In the genomic region with DNA sequence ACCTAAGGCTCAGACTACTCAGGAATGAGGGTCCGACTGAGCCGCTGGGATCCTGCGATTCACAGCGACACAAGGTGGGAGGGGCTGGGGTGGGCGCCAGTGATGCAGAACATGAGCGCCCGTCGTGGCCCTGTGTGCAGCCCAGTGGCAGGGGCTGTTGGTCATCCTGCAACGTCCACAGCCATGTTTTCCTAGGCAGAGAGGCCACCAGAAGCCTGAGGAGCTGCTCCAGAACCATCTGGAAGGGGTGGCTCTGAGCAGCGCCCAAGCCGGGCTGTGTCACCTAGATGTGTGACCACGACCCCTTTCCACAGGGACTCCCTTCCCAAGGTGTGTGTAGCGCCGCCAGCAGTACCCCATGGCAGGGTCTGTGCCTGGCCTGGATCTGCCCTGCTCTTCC, we compare ENCODE assay signal across 19 cellular contexts. TPM values are rescaled to one million over a fixed set of nuclear protein-coding genes. Genes with fewer than 3 reads are reported as not detected.
DNase-seq lines count a peak whose midpoint lies in the region; ATAC-seq and TF ChIP-seq lines count a peak whose summit lies in the region.
"Had no signal": no experiment of that assay in that cellular context is flagged by ENCODE, and none has a peak within 500 bp of the region (broad histone marks: within the 10 kb centered on the region; RNA-seq: fewer than 3 reads in every experiment).

No MANE protein-coding gene starts in this region.

- peaks cover 10% of the 10 kb centered on the region for H3K4me1 Mint-ChIP-seq in glutamatergic neuron (ENCODE audit: low read depth, unreplicated experiment)

- peaks cover 51% of the 10 kb centered on the region for H3K9me3 Mint-ChIP-seq in glutamatergic neuron (ENCODE audit: unreplicated experiment)

- intact Hi-C loops in Right ventricle myocardium inferior (cut with DNase I) (no loop called here), left ventricle myocardium inferior (cut with micrococcal nuclease) (no loop called here), left ventricle myocardium superior (cut with micrococcal nuclease) (no loop called here)

- H3K23ac ChIP-seq in neuronal stem cell (ENCODE audit: low read depth, low read length, poor library complexity), result no peak overlapping the region

- no peak overlapping the region for H3K4me3 ChIP-seq in left ventricle myocardium inferior
- no peak overlapping the region for H3K4me3 ChIP-seq in right atrium auricular region
- no peak overlapping the region for H3K4me3 ChIP-seq in neuronal stem cell (ENCODE audit: low read length in 2 of 2)
- H3K4me3 ChIP-seq in smooth muscle cell, result no peak overlapping the region
- H3K4me3 ChIP-seq: A549; BLaER1 treated with 17β-estradiol and CSF1 and Interleukin-3, amounts not matched to agents 10 nM and 100 nM had no signal

- H3K27me3 Mint-ChIP-seq in glutamatergic neuron (ENCODE audit: unreplicated experiment), result peaks cover 28% of the 10 kb centered on the region
- H3K27me3 Mint-ChIP-seq: B cell; CD4-positive, alpha-beta T cell had no signal

- H2AFZ ChIP-seq in neuronal stem cell (ENCODE audit: low read length) (no peak overlapping the region), smooth muscle cell (ENCODE audit: low read depth) (no peak overlapping the region)

- H3K27ac ChIP-seq in left ventricle myocardium inferior (replicated peaks) (no peak overlapping the region), right atrium auricular region (no peak overlapping the region), neuronal stem cell (replicated peaks; ENCODE audit: low read length) (no peak overlapping the region), smooth muscle cell (ENCODE audit: low read depth) (no peak overlapping the region)
- H3K27ac ChIP-seq: 22Rv1; A549; BLaER1 treated with 17β-estradiol and CSF1 and Interleukin-3, amounts not matched to agents 10 nM and 100 nM; C4-2B had no signal

- H2BK5ac ChIP-seq in neuronal stem cell (ENCODE audit: low read length), result no peak overlapping the region

- no peak overlapping the region for H3K4ac ChIP-seq in neuronal stem cell (ENCODE audit: low read length)

- H4K8ac ChIP-seq in neuronal stem cell (ENCODE audit: low read depth, low read length), result no peak overlapping the region

- peaks cover 39% of the 10 kb centered on the region for H3K36me3 Mint-ChIP-seq in glutamatergic neuron (ENCODE audit: unreplicated experiment)

- no CpG with 5 or more reads among the region's 14 CpGs for WGBS in neuronal stem cell (ENCODE audit: extremely low coverage in 2 of 2, insufficient read length in 2 of 2, insufficient replicate concordance in 1 of 2), 2 donors
- WGBS in smooth muscle cell (ENCODE audit: low lambda C conversion rate), result 91% methylated on average over 14 of the region's 14 CpGs

- H3K79me2 ChIP-seq in smooth muscle cell (ENCODE audit: low read depth), result no peaks in the 10 kb centered on the region

- H3K36me3 ChIP-seq in left ventricle myocardium inferior, result peaks cover 7% of the 10 kb centered on the region
- H3K36me3 ChIP-seq in right atrium auricular region, result no peaks in the 10 kb centered on the region
- H3K36me3 ChIP-seq in neuronal stem cell (replicated peaks in 1 of 2; ENCODE audit: control insufficient read depth in 2 of 2, insufficient read depth in 2 of 2, low read length in 2 of 2), result no peaks in the 10 kb centered on the region
- no peaks in the 10 kb centered on the region for H3K36me3 ChIP-seq in smooth muscle cell (ENCODE audit: low read depth)

- no peak overlapping the region for H3K4me2 ChIP-seq in neuronal stem cell (ENCODE audit: insufficient read depth, low read length, poor library complexity, severe bottlenecking)
- no peak overlapping the region for H3K4me2 ChIP-seq in smooth muscle cell
- H3K4me2 ChIP-seq: A549 had no signal

- no peak overlapping the region for H2BK120ac ChIP-seq in neuronal stem cell (ENCODE audit: low read depth, low read length)

- no peak overlapping the region for H2BK15ac ChIP-seq in neuronal stem cell (ENCODE audit: low read length)

- H2AK5ac ChIP-seq in neuronal stem cell (ENCODE audit: low read depth, low read length), result peak overlapping the region; percentile 42

- peak; percentile 39 for DNase-seq in Right ventricle myocardium inferior (ENCODE audit: missing footprints)
- no peak for DNase-seq in left ventricle myocardium inferior
- peak; percentile 24 for DNase-seq in left ventricle myocardium superior
- no peak for DNase-seq in right atrium auricular region (ENCODE audit: low spot score)
- peak; percentile 6 for DNase-seq in glutamatergic neuron
- no peak for DNase-seq in neuronal stem cell (ENCODE audit: low spot score)
- no peak for DNase-seq in smooth muscle cell (lab: John Stamatoyannopoulos, UW; ENCODE audit: unreplicated experiment)
- DNase-seq: AML-193; Caco-2; Calu3; CD4-positive, alpha-beta T cell; CD8-positive, alpha-beta T cell; DMS79 treated with DMSO at 0.1 percent for 48 hours; GF-D8 had no signal

- ATAC-seq in Right ventricle myocardium inferior (no peak), left ventricle myocardium superior (no peak)
- ATAC-seq: A549; CD8-positive, alpha-beta T cell had no signal

- no peak overlapping the region for H3K14ac ChIP-seq in neuronal stem cell (ENCODE audit: low read length)

- no peaks in the 10 kb centered on the region for H4K20me1 ChIP-seq in smooth muscle cell (ENCODE audit: low read depth)

- no peak overlapping the region for H4K91ac ChIP-seq in neuronal stem cell (ENCODE audit: low read depth, low read length, poor library complexity)

- H3F3A ChIP-seq in smooth muscle cell (ENCODE audit: low read depth), result no peaks in the 10 kb centered on the region

- H3K18ac ChIP-seq in neuronal stem cell (ENCODE audit: low read length), result no peak overlapping the region

- peaks cover 36% of the 10 kb centered on the region for H3K9me3 ChIP-seq in left ventricle myocardium inferior (replicated peaks)
- peaks cover 3 to 22% of the 10 kb centered on the region in 2 donors for H3K9me3 ChIP-seq in right atrium auricular region
- peaks cover 0 to 14% of the 10 kb centered on the region in 2 donors for H3K9me3 ChIP-seq in neuronal stem cell (replicated peaks in 1 of 2; ENCODE audit: control insufficient read depth in 2 of 2, insufficient read depth in 1 of 2, low read depth in 1 of 2, low read length in 2 of 2)
- no peaks in the 10 kb centered on the region for H3K9me3 ChIP-seq in smooth muscle cell (replicated peaks; ENCODE audit: low read depth)

- H3K4me1 ChIP-seq in left ventricle myocardium inferior, result peaks cover 22% of the 10 kb centered on the region
- H3K4me1 ChIP-seq in right atrium auricular region, result no peaks in the 10 kb centered on the region
- no peaks in the 10 kb centered on the region for H3K4me1 ChIP-seq in neuronal stem cell (ENCODE audit: control insufficient read depth in 2 of 2, insufficient read depth in 1 of 2, low read depth in 1 of 2, low read length in 2 of 2)
- H3K4me1 ChIP-seq in smooth muscle cell (ENCODE audit: low read depth), result no peaks in the 10 kb centered on the region
- H3K4me1 ChIP-seq: A549, Caco-2 had no signal

- no peak overlapping the region for H3K4me3 Mint-ChIP-seq in glutamatergic neuron (ENCODE audit: unreplicated experiment)
- H3K4me3 Mint-ChIP-seq: B cell; CD4-positive, alpha-beta T cell; CD8-positive, alpha-beta T cell had no signal

- TF ChIP-seq CTCF in left ventricle myocardium inferior (IDR thresholded peaks at IDR 0.05; ENCODE audit: borderline replicate concordance) (no peak), right atrium auricular region (IDR thresholded peaks at IDR 0.05) (no peak), glutamatergic neuron (IDR thresholded peaks at IDR 0.05; ENCODE audit: partially characterized antibody, unreplicated experiment) (no peak), smooth muscle cell (IDR thresholded peaks at IDR 0.05; ENCODE audit: borderline replicate concordance, insufficient read depth, poor library complexity, severe bottlenecking) (no peak)

- no peak overlapping the region for H2BK12ac ChIP-seq in neuronal stem cell (ENCODE audit: low read length)

- H3K79me1 ChIP-seq in neuronal stem cell (ENCODE audit: low read depth, low read length), result no peaks in the 10 kb centered on the region

- H3K27me3 ChIP-seq in left ventricle myocardium inferior (ENCODE audit: low read depth) (no peaks in the 10 kb centered on the region), right atrium auricular region (no peaks in the 10 kb centered on the region), neuronal stem cell (ENCODE audit: control insufficient read depth in 3 of 3, insufficient read depth in 3 of 3, low read depth in 1 of 3, low read length in 3 of 3) (no peaks in the 10 kb centered on the region), smooth muscle cell (ENCODE audit: low read depth) (no peaks in the 10 kb centered on the region)

- H3K9ac ChIP-seq in neuronal stem cell (ENCODE audit: low read depth, low read length, poor library complexity), result no peak overlapping the region
- no peak overlapping the region for H3K9ac ChIP-seq in smooth muscle cell (ENCODE audit: low read depth)
- H3K9ac ChIP-seq: BLaER1 treated with 17β-estradiol and CSF1 and Interleukin-3, amounts not matched to agents 10 nM and 100 nM had no signal

- no peak overlapping the region for H3K27ac Mint-ChIP-seq in glutamatergic neuron (ENCODE audit: unreplicated experiment)
- H3K27ac Mint-ChIP-seq: B cell; CD4-positive, alpha-beta T cell; CD8-positive, alpha-beta T cell had no signal

RNA-seq across cellular contexts. Expression of a gene that starts 24.5 kb away (rescaled TPM):
- total RNA-seq in Right ventricle myocardium inferior, result 24.9 TPM
- 42.8 TPM for total RNA-seq in left ventricle myocardium inferior
- total RNA-seq in left ventricle myocardium superior, result 45.2 TPM
- total RNA-seq in right atrium auricular region, result 1 to 10 TPM; 3.4 to 4.1 TPM
- total RNA-seq in glutamatergic neuron (ENCODE audit: unreplicated experiment), result 402 TPM
- polyA plus RNA-seq in neuronal stem cell (2013, experiment 1 of 2), result 27.1 TPM
- polyA plus RNA-seq in neuronal stem cell (2013, experiment 2 of 2), result 25.4 TPM
- total RNA-seq in smooth muscle cell, result 7.4 and 7.6 TPM in 2 replicates
- 6.0 and 8.2 TPM in 2 replicates for polyA plus RNA-seq in smooth muscle cell
- total RNA-seq: Caco-2, Calu3 had no signal

Comparison
In these comparisons a context has a peak if more than half of its experiments do, and no peak if none do; other contexts are left out.
1. DNase-seq: peak in Right ventricle myocardium inferior (single experiment), left ventricle myocardium superior (single experiment) and glutamatergic neuron (single experiment); none in left ventricle myocardium inferior (single experiment), right atrium auricular region (single experiment), neuronal stem cell (single experiment) and smooth muscle cell (single experiment).